Comparison of ENCODE assay signal across 16 cellular contexts in genomic region chr2:101265893-101266499, GRCh38. TPM values are rescaled to one million over a fixed set of nuclear protein-coding genes. Genes with fewer than 3 reads are reported as not detected.
DNase-seq lines count a peak whose midpoint lies in the region; ATAC-seq and TF ChIP-seq lines count a peak whose summit lies in the region.
"Had no signal": no experiment of that assay in that cellular context is flagged by ENCODE, and none has a peak within 500 bp of the region (broad histone marks: within the 10 kb centered on the region; RNA-seq: fewer than 3 reads in every experiment).

No MANE protein-coding gene starts in this region.

- H3K9me3 ChIP-seq in endodermal cell (ENCODE audit: control insufficient read depth, low read length), result no peaks in the 10 kb centered on the region
- H3K9me3 ChIP-seq: uterus had no signal

- no peak overlapping the region for H3K18ac ChIP-seq in mesendoderm (ENCODE audit: low read length)

- no peaks in the 10 kb centered on the region for H3K27me3 ChIP-seq in endodermal cell (ENCODE audit: control insufficient read depth, insufficient read depth, low read length, poor library complexity, severe bottlenecking)
- H3K27me3 ChIP-seq in mesendoderm (ENCODE audit: insufficient read depth, low read length, poor library complexity), result no peaks in the 10 kb centered on the region
- H3K27me3 ChIP-seq: uterus had no signal

- H2AK5ac ChIP-seq in mesendoderm (ENCODE audit: low read length), result no peak overlapping the region

- no peak for TF ChIP-seq CTCF in endodermal cell (conservative IDR thresholded peaks at IDR 0.05)

- no peak overlapping the region for H3K4me3 Mint-ChIP-seq in stimulated activated naive CD8-positive, alpha-beta T cell treated with anti-CD3 and anti-CD28 coated beads, Interleukin-15, Interleukin-2, amounts not matched to agents 100 ng/mL and 50 ng/mL, for 24 hours
- no peak overlapping the region for H3K4me3 Mint-ChIP-seq in stimulated activated naive CD8-positive, alpha-beta T cell treated with anti-CD3 and anti-CD28 coated beads, Interleukin-15, amount 100 ng/mL, for 72 hours
- H3K4me3 Mint-ChIP-seq in endodermal cell, result no peak overlapping the region

- no peak overlapping the region for H3K56ac ChIP-seq in mesendoderm (ENCODE audit: low read length)

- no peak for DNase-seq in stimulated activated naive CD8-positive, alpha-beta T cell treated with anti-CD3 and anti-CD28 coated beads, Interleukin-15, amount 100 ng/mL, for 72 hours
- DNase-seq in endodermal cell (peak; percentile 78), mesendoderm (peak; percentile 44), D341Med (ENCODE audit: low spot score) (no peak), foreskin melanocyte (no peak)
- DNase-seq: activated CD8-positive, alpha-beta memory T cell treated with anti-CD3 and anti-CD28 coated beads, Interleukin-2, amount 50 U/mL, for 48 hours; anterior cingulate cortex; effector memory CD4-positive, alpha-beta T cell; hypothalamus; NCI-H1105; NCI-H524 treated with DMSO at 0.1 percent for 48 hours; uterus had no signal

- H3K9me3 Mint-ChIP-seq in stimulated activated naive CD8-positive, alpha-beta T cell treated with anti-CD3 and anti-CD28 coated beads, Interleukin-15, Interleukin-2, amounts not matched to agents 100 ng/mL and 50 ng/mL, for 24 hours, result no peaks in the 10 kb centered on the region
- H3K9me3 Mint-ChIP-seq in stimulated activated naive CD8-positive, alpha-beta T cell treated with anti-CD3 and anti-CD28 coated beads, Interleukin-15, amount 100 ng/mL, for 72 hours, result no peaks in the 10 kb centered on the region
- H3K9me3 Mint-ChIP-seq in endodermal cell, result no peaks in the 10 kb centered on the region

- H2BK120ac ChIP-seq in mesendoderm (ENCODE audit: low read depth, low read length), result no peak overlapping the region

- H3K27ac ChIP-seq in endodermal cell (ENCODE audit: low read depth, low read length) (no peak overlapping the region), mesendoderm (ENCODE audit: low read depth, low read length) (no peak overlapping the region)
- H3K27ac ChIP-seq: skin epidermis, uterus had no signal

- no peak overlapping the region for H3K4me2 ChIP-seq in mesendoderm (ENCODE audit: low read length)

- no peak for ATAC-seq in stimulated activated naive CD8-positive, alpha-beta T cell treated with anti-CD3 and anti-CD28 coated beads, Interleukin-15, amount 100 ng/mL, for 72 hours
- ATAC-seq in GM18519 (IDR thresholded peaks at IDR 0.05; ENCODE audit: low FRiP score, unreplicated experiment) (no peak), HG03457 (IDR thresholded peaks at IDR 0.05; ENCODE audit: unreplicated experiment) (no peak)

- H3K4me1 Mint-ChIP-seq in stimulated activated naive CD8-positive, alpha-beta T cell treated with anti-CD3 and anti-CD28 coated beads, Interleukin-15, Interleukin-2, amounts not matched to agents 100 ng/mL and 50 ng/mL, for 24 hours (ENCODE audit: low read depth), result peaks cover 25% of the 10 kb centered on the region
- peaks cover 52% of the 10 kb centered on the region for H3K4me1 Mint-ChIP-seq in stimulated activated naive CD8-positive, alpha-beta T cell treated with anti-CD3 and anti-CD28 coated beads, Interleukin-15, amount 100 ng/mL, for 72 hours
- peaks cover 19% of the 10 kb centered on the region for H3K4me1 Mint-ChIP-seq in endodermal cell

- peaks cover 85% of the 10 kb centered on the region for H3K36me3 Mint-ChIP-seq in stimulated activated naive CD8-positive, alpha-beta T cell treated with anti-CD3 and anti-CD28 coated beads, Interleukin-15, Interleukin-2, amounts not matched to agents 100 ng/mL and 50 ng/mL, for 24 hours (ENCODE audit: low read depth)
- H3K36me3 Mint-ChIP-seq in endodermal cell (ENCODE audit: low read depth), result peaks cover 68% of the 10 kb centered on the region

- H3K79me1 ChIP-seq in mesendoderm (ENCODE audit: low read length), result no peaks in the 10 kb centered on the region

- no peak overlapping the region for H3K4ac ChIP-seq in mesendoderm (ENCODE audit: low read depth, low read length)

- no peak overlapping the region for H4K8ac ChIP-seq in mesendoderm (ENCODE audit: low read depth, low read length)

- H3K4me3 ChIP-seq in endodermal cell (ENCODE audit: low read length), result no peak overlapping the region
- H3K4me3 ChIP-seq in mesendoderm (ENCODE audit: low read length), result no peak overlapping the region
- H3K4me3 ChIP-seq: skin epidermis, uterus had no signal

- no peak overlapping the region for H3K9ac ChIP-seq in endodermal cell (ENCODE audit: extremely low read depth, low read length, poor library complexity, severe bottlenecking)
- no peak overlapping the region for H3K9ac ChIP-seq in mesendoderm (ENCODE audit: low read length)

- H4K5ac ChIP-seq in mesendoderm (ENCODE audit: low read length), result no peak overlapping the region

- H3K27me3 Mint-ChIP-seq in stimulated activated naive CD8-positive, alpha-beta T cell treated with anti-CD3 and anti-CD28 coated beads, Interleukin-15, Interleukin-2, amounts not matched to agents 100 ng/mL and 50 ng/mL, for 24 hours, result no peaks in the 10 kb centered on the region
- no peaks in the 10 kb centered on the region for H3K27me3 Mint-ChIP-seq in stimulated activated naive CD8-positive, alpha-beta T cell treated with anti-CD3 and anti-CD28 coated beads, Interleukin-15, amount 100 ng/mL, for 72 hours
- H3K27me3 Mint-ChIP-seq in endodermal cell (ENCODE audit: insufficient read depth), result no peaks in the 10 kb centered on the region

- H2BK15ac ChIP-seq in mesendoderm (replicated peaks; ENCODE audit: low read depth), result no peak overlapping the region

- H3K36me3 ChIP-seq in endodermal cell (ENCODE audit: control insufficient read depth, insufficient read depth, low read length) (peaks cover 76% of the 10 kb centered on the region), mesendoderm (ENCODE audit: control insufficient read depth, insufficient read depth, low read length) (peaks cover 3% of the 10 kb centered on the region)
- H3K36me3 ChIP-seq: uterus had no signal

- 83 to 87% methylated on average over 7 to 11 of the region's 11 CpGs for WGBS in endodermal cell (ENCODE audit: insufficient coverage in 1 of 2, insufficient read length in 1 of 2), 2 experiments
- WGBS in mesendoderm (ENCODE audit: extremely low coverage, insufficient coverage, low lambda C conversion rate), result no CpG with 5 or more reads among the region's 11 CpGs

- H3K27ac Mint-ChIP-seq in stimulated activated naive CD8-positive, alpha-beta T cell treated with anti-CD3 and anti-CD28 coated beads, Interleukin-15, Interleukin-2, amounts not matched to agents 100 ng/mL and 50 ng/mL, for 24 hours, result peak overlapping the region; percentile 49
- H3K27ac Mint-ChIP-seq in stimulated activated naive CD8-positive, alpha-beta T cell treated with anti-CD3 and anti-CD28 coated beads, Interleukin-15, amount 100 ng/mL, for 72 hours, result peak overlapping the region in 1 of 2 donors; percentile 48
- peak overlapping the region; percentile 84 for H3K27ac Mint-ChIP-seq in endodermal cell

- H3K4me1 ChIP-seq in endodermal cell (ENCODE audit: control insufficient read depth, insufficient read depth, low read length), result peaks cover 3% of the 10 kb centered on the region
- H3K4me1 ChIP-seq in mesendoderm (ENCODE audit: control insufficient read depth, low read depth, low read length), result peaks cover 3% of the 10 kb centered on the region
- H3K4me1 ChIP-seq: uterus had no signal

- H2BK5ac ChIP-seq in mesendoderm (ENCODE audit: low read length), result no peak overlapping the region

- no peaks in the 10 kb centered on the region for H3K79me2 ChIP-seq in mesendoderm (ENCODE audit: control insufficient read depth, insufficient read depth, low read length)

- H3K23ac ChIP-seq in mesendoderm (ENCODE audit: low read length), result no peak overlapping the region

RNA-seq across cellular contexts. Expression of gene CNOT11, which starts 13.3 kb away (rescaled TPM):
- total RNA-seq in endodermal cell, result 10 to 100 TPM; 46.1 to 49.3 TPM
- polyA plus RNA-seq in endodermal cell (2013, experiment 1 of 2), result 46.1 TPM
- 36.0 TPM for polyA plus RNA-seq in endodermal cell (2013, experiment 2 of 2)
- 46.0 TPM for polyA plus RNA-seq in mesendoderm (2013, experiment 1 of 2)
- 47.2 TPM for polyA plus RNA-seq in mesendoderm (2013, experiment 2 of 2)

RNA-seq across cellular contexts. Expression of gene RNF149, which starts 42.5 kb away (rescaled TPM):
- 10 to 100 TPM; 26.4 to 36.3 TPM for total RNA-seq in endodermal cell
- 30.9 TPM for polyA plus RNA-seq in endodermal cell (2013, experiment 1 of 2)
- 26.1 TPM for polyA plus RNA-seq in endodermal cell (2013, experiment 2 of 2)
- polyA plus RNA-seq in mesendoderm (2013, experiment 1 of 2), result 11.3 TPM
- polyA plus RNA-seq in mesendoderm (2013, experiment 2 of 2), result 11.5 TPM

Comparison
In these comparisons a context has a peak if more than half of its experiments do, and no peak if none do; other contexts are left out.
1. DNase-seq: peak in endodermal cell (single experiment) and mesendoderm (single experiment); none in stimulated activated naive CD8-positive, alpha-beta T cell treated with anti-CD3 and anti-CD28 coated beads, Interleukin-15, amount 100 ng/mL, for 72 hours (0 of 2), D341Med (single experiment) and foreskin melanocyte (single experiment).